In the genomic region with DNA sequence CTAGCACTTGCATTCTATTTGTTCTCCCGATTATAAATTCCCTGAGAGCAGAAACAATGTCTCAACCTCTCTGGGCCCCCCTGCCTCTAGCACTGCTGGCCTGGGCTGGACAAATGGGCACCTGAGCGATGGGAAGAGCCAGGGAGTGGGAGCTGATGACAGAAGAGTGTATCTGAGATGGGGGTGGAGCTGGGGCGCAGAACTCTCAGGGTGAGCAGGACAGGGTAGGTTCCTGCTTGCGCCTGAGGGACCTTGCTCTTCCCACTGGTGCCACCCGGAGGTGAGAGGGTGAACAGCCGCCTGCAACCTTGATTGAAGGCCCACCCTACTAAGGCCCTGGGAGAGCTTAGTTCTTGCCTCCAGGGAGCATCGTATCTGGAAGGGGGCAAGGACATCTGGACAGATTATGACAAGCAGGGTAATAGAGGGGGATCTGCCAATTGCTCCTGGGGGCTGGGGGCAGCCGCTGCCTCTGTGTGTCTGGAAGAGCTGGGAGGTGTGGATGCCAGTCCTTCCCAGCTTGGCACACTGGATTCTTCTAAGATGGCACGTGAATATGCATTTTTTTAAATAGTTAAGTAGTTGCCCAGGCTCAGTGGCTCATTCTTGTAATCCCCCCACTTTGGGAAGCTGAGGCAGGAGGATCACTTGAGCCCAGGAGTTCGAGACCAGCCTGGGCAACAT, we compare ENCODE assay signal across 1 cellular context.
TF ChIP-seq lines count a peak whose summit lies in the region.

No MANE protein-coding gene starts in this region.

TF ChIP-seq in K562, 482 proteins besides CTCF, POLR2A, EP300 and RAD21 (continued from another document):
- TF ChIP-seq, protein P1, sequence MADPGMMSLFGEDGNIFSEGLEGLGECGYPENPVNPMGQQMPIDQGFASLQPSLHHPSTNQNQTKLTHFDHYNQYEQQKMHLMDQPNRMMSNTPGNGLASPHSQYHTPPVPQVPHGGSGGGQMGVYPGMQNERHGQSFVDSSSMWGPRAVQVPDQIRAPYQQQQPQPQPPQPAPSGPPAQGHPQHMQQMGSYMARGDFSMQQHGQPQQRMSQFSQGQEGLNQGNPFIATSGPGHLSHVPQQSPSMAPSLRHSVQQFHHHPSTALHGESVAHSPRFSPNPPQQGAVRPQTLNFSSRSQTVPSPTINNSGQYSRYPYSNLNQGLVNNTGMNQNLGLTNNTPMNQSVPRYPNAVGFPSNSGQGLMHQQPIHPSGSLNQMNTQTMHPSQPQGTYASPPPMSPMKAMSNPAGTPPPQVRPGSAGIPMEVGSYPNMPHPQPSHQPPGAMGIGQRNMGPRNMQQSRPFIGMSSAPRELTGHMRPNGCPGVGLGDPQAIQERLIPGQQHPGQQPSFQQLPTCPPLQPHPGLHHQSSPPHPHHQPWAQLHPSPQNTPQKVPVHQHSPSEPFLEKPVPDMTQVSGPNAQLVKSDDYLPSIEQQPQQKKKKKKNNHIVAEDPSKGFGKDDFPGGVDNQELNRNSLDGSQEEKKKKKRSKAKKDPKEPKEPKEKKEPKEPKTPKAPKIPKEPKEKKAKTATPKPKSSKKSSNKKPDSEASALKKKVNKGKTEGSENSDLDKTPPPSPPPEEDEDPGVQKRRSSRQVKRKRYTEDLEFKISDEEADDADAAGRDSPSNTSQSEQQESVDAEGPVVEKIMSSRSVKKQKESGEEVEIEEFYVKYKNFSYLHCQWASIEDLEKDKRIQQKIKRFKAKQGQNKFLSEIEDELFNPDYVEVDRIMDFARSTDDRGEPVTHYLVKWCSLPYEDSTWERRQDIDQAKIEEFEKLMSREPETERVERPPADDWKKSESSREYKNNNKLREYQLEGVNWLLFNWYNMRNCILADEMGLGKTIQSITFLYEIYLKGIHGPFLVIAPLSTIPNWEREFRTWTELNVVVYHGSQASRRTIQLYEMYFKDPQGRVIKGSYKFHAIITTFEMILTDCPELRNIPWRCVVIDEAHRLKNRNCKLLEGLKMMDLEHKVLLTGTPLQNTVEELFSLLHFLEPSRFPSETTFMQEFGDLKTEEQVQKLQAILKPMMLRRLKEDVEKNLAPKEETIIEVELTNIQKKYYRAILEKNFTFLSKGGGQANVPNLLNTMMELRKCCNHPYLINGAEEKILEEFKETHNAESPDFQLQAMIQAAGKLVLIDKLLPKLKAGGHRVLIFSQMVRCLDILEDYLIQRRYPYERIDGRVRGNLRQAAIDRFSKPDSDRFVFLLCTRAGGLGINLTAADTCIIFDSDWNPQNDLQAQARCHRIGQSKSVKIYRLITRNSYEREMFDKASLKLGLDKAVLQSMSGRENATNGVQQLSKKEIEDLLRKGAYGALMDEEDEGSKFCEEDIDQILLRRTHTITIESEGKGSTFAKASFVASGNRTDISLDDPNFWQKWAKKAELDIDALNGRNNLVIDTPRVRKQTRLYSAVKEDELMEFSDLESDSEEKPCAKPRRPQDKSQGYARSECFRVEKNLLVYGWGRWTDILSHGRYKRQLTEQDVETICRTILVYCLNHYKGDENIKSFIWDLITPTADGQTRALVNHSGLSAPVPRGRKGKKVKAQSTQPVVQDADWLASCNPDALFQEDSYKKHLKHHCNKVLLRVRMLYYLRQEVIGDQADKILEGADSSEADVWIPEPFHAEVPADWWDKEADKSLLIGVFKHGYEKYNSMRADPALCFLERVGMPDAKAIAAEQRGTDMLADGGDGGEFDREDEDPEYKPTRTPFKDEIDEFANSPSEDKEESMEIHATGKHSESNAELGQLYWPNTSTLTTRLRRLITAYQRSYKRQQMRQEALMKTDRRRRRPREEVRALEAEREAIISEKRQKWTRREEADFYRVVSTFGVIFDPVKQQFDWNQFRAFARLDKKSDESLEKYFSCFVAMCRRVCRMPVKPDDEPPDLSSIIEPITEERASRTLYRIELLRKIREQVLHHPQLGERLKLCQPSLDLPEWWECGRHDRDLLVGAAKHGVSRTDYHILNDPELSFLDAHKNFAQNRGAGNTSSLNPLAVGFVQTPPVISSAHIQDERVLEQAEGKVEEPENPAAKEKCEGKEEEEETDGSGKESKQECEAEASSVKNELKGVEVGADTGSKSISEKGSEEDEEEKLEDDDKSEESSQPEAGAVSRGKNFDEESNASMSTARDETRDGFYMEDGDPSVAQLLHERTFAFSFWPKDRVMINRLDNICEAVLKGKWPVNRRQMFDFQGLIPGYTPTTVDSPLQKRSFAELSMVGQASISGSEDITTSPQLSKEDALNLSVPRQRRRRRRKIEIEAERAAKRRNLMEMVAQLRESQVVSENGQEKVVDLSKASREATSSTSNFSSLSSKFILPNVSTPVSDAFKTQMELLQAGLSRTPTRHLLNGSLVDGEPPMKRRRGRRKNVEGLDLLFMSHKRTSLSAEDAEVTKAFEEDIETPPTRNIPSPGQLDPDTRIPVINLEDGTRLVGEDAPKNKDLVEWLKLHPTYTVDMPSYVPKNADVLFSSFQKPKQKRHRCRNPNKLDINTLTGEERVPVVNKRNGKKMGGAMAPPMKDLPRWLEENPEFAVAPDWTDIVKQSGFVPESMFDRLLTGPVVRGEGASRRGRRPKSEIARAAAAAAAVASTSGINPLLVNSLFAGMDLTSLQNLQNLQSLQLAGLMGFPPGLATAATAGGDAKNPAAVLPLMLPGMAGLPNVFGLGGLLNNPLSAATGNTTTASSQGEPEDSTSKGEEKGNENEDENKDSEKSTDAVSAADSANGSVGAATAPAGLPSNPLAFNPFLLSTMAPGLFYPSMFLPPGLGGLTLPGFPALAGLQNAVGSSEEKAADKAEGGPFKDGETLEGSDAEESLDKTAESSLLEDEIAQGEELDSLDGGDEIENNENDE (IDR thresholded peaks at IDR 0.05; ENCODE audit: low read depth, low read length), result no peak
